ENCODE assay signal across 8 cellular contexts in genomic region chr20:63658749-63659187, GRCh38.
A peak's percentile ranks its signal among the peaks of the same experiment; 100 is the strongest.
DNase-seq lines count a peak whose midpoint lies in the region; ATAC-seq lines count a peak whose summit lies in the region.

No MANE protein-coding gene starts in this region.

- H3K4me3 Mint-ChIP-seq in activated naive CD4-positive, alpha-beta T cell treated with anti-CD3 and anti-CD28 coated beads, Interleukin-2, amount 10 ng/mL, durations not matched to agents 7 days and 5 days, result peak overlapping the region; percentile 84

- peak; percentile 53 for DNase-seq in activated naive CD4-positive, alpha-beta T cell treated with anti-CD3 and anti-CD28 coated beads, Interleukin-2, amount 10 ng/mL, durations not matched to agents 7 days and 5 days
- DNase-seq in activated naive CD4-positive, alpha-beta T cell treated with anti-CD3 and anti-CD28 coated beads, Interleukin-2, amount 50 U/mL, for 16 hours, result no peak
- DNase-seq in amniotic epithelial cell (ENCODE audit: low read depth) (peak; percentile 47), NCI-H2029 (lab: John Stamatoyannopoulos, UW) (no peak), SHP77 treated with DMSO at 0.1 percent for 48 hours (lab: John Stamatoyannopoulos, UW) (no peak)

- peaks cover 3% of the 10 kb centered on the region for H3K36me3 Mint-ChIP-seq in activated naive CD4-positive, alpha-beta T cell treated with anti-CD3 and anti-CD28 coated beads, Interleukin-2, amount 10 ng/mL, durations not matched to agents 7 days and 5 days

- H3K9ac ChIP-seq in iPS-20b (ENCODE audit: low read depth, low read length) (peak overlapping the region; percentile 84; the same call in 1 of the 2 replicates), stomach smooth muscle (ENCODE audit: low read length in 2 of 2) (peak overlapping the region; percentile 92 to 93)

- ATAC-seq in HG03521 (IDR thresholded peaks at IDR 0.05; ENCODE audit: unreplicated experiment), result peak; percentile 12

- no peaks in the 10 kb centered on the region for H3K27me3 ChIP-seq in iPS-20b (ENCODE audit: insufficient read depth, low read length)
- no peaks in the 10 kb centered on the region for H3K27me3 ChIP-seq in stomach smooth muscle (ENCODE audit: control insufficient read depth in 1 of 2, insufficient read depth in 2 of 2, low read length in 2 of 2)

- peaks cover 17% of the 10 kb centered on the region for H3K27me3 Mint-ChIP-seq in activated naive CD4-positive, alpha-beta T cell treated with anti-CD3 and anti-CD28 coated beads, Interleukin-2, amount 10 ng/mL, durations not matched to agents 7 days and 5 days

- H3K27ac ChIP-seq in iPS-20b (ENCODE audit: low read length) (no peak overlapping the region), stomach smooth muscle (ENCODE audit: low read length) (peak overlapping the region; percentile 86)

- H3K4me1 ChIP-seq in iPS-20b (ENCODE audit: insufficient read depth, low read length) (peaks cover 11% of the 10 kb centered on the region), stomach smooth muscle (ENCODE audit: control insufficient read depth, insufficient read depth, low read length) (peaks cover 23% of the 10 kb centered on the region)

- CTCF ChIA-PET in activated naive CD4-positive, alpha-beta T cell treated with anti-CD3 and anti-CD28 coated beads, Interleukin-2, amount 10 ng/mL, durations not matched to agents 7 days and 5 days (lab: Charles Lee), result interaction anchor here (0.6 to 1.7 kb wide), 4 partner anchors 10 to 462 kb away, joined by 3 to 7 read pairs (median 4); no protein-coding TSS in a partner anchor

- H3K36me3 ChIP-seq in iPS-20b (ENCODE audit: insufficient read depth, low read depth, low read length) (peaks cover 35% of the 10 kb centered on the region), stomach smooth muscle (ENCODE audit: control insufficient read depth in 2 of 2, insufficient read depth in 2 of 2, low read length in 2 of 2) (peaks cover 16 to 18% of the 10 kb centered on the region in 2 donors)

- H3K9me3 ChIP-seq in iPS-20b (ENCODE audit: insufficient read depth, low read depth, low read length) (no peaks in the 10 kb centered on the region), stomach smooth muscle (ENCODE audit: control insufficient read depth in 2 of 2, low read length in 2 of 2) (no peaks in the 10 kb centered on the region)

- H3K4me3 ChIP-seq in iPS-20b (ENCODE audit: low read length) (peak overlapping the region; percentile 95), stomach smooth muscle (ENCODE audit: low read length in 2 of 2) (peak overlapping the region; percentile 83 to 93)

- H3K27ac Mint-ChIP-seq in activated naive CD4-positive, alpha-beta T cell treated with anti-CD3 and anti-CD28 coated beads, Interleukin-2, amount 10 ng/mL, durations not matched to agents 7 days and 5 days, result peak overlapping the region; percentile 88

- H3K9me3 Mint-ChIP-seq in activated naive CD4-positive, alpha-beta T cell treated with anti-CD3 and anti-CD28 coated beads, Interleukin-2, amount 10 ng/mL, durations not matched to agents 7 days and 5 days, result no peaks in the 10 kb centered on the region

- H3K4me1 Mint-ChIP-seq in activated naive CD4-positive, alpha-beta T cell treated with anti-CD3 and anti-CD28 coated beads, Interleukin-2, amount 10 ng/mL, durations not matched to agents 7 days and 5 days, result peaks cover 37% of the 10 kb centered on the region

Comparison
In these comparisons a context has a peak if more than half of its experiments do, and no peak if none do; other contexts are left out.
1. DNase-seq: peak in activated naive CD4-positive, alpha-beta T cell treated with anti-CD3 and anti-CD28 coated beads, Interleukin-2, amount 10 ng/mL, durations not matched to agents 7 days and 5 days (single experiment) and amniotic epithelial cell (single experiment); none in activated naive CD4-positive, alpha-beta T cell treated with anti-CD3 and anti-CD28 coated beads, Interleukin-2, amount 50 U/mL, for 16 hours (single experiment), NCI-H2029 (single experiment) and SHP77 treated with DMSO at 0.1 percent for 48 hours (single experiment).